In the genomic region with DNA sequence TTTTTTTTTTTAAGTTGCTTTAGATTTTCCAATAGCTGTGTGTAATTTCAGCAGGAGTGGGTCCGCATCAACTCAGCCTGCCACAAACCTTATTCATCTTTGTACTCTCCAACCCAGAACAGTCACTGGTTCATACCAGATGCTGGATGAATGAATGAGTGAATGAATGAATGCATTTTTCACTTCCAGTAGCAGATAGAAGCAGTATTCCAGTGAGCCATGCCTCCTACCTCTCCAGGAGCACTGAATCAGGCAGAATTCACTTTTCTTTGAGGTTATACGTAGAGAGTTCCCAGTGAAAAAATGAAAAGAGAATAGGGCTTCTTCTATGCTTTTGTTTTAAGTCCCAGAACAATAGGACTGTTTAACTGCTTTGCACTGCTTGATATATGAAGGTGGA, we compare ENCODE assay signal across 19 cellular contexts.
DNase-seq lines count a peak whose midpoint lies in the region; ATAC-seq and TF ChIP-seq lines count a peak whose summit lies in the region.
"Had no signal": no experiment of that assay in that cellular context is flagged by ENCODE, and none has a peak within 500 bp of the region (broad histone marks: within the 10 kb centered on the region; RNA-seq: fewer than 3 reads in every experiment).

No MANE protein-coding gene starts in this region.

- H3K36me3 Mint-ChIP-seq in H9 (ENCODE audit: insufficient read depth in 1 of 3, low read depth in 3 of 3) (peaks cover 0 to 4% (median 0%) of the 10 kb centered on the region in 3 experiments; a peak in 2 of 7 replicates), brain (no peaks in the 10 kb centered on the region)

- no peak overlapping the region for H3T11ph ChIP-seq in H9 (ENCODE audit: low read length)

- no peaks in the 10 kb centered on the region for H3K79me2 ChIP-seq in H9 (ENCODE audit: insufficient read depth, low read length)

- no peak for ATAC-seq in GM21447 (IDR thresholded peaks at IDR 0.05; ENCODE audit: unreplicated experiment)
- ATAC-seq: A549 had no signal

- no peak for DNase-seq in H9
- DNase-seq in islet precursor cell = peak; percentile 23
- DNase-seq in neuronal stem cell (ENCODE audit: low spot score) = no peak
- no peak for DNase-seq in NCI-H1417 (lab: John Stamatoyannopoulos, UW)
- no peak for DNase-seq in NCI-H146 (lab: John Stamatoyannopoulos, UW)
- DNase-seq in prostate gland (ENCODE audit: low spot score) = no peak
- DNase-seq: CD4-positive, alpha-beta memory T cell; DMS153; GOT3; NCI-H1417 treated with DMSO at 0.1 percent for 48 hours; NCI-H1930; NCI-H446; NCI-H526 treated with DMSO at 0.1 percent for 48 hours; Peyer's patch had no signal

- H3K4ac ChIP-seq in H9 (ENCODE audit: low read depth, low read length) = no peak overlapping the region; the same call in 1 of the 2 replicates
- H3K4ac ChIP-seq in neuronal stem cell (ENCODE audit: low read length) = no peak overlapping the region

- H3K23me2 ChIP-seq in H9 (ENCODE audit: insufficient read length, low read depth, low read length, poor library complexity, severe bottlenecking) = no peaks in the 10 kb centered on the region

- no peak for TF ChIP-seq CTCF in H9 (conservative IDR thresholded peaks at IDR 0.05)
- TF ChIP-seq CTCF in brain (conservative IDR thresholded peaks at IDR 0.05) = no peak
- no peak for TF ChIP-seq CTCF in prostate gland (IDR thresholded peaks at IDR 0.05)

- H2BK12ac ChIP-seq in H9 (ENCODE audit: insufficient read length, low read depth, low read length) (no peak overlapping the region), neuronal stem cell (ENCODE audit: low read length) (no peak overlapping the region)

- H4K8ac ChIP-seq in H9 (replicated peaks; ENCODE audit: insufficient read length, low read depth, low read length) (no peak overlapping the region), neuronal stem cell (ENCODE audit: low read depth, low read length) (no peak overlapping the region)

- H3K4me1 Mint-ChIP-seq in H9 (peaks cover 73 to 83% of the 10 kb centered on the region in 2 experiments), brain (peaks cover 47% of the 10 kb centered on the region)

- WGBS in H9 (ENCODE audit: extremely low coverage, insufficient read length, low lambda C conversion rate) = no CpG with 5 or more reads among the region's 2 CpGs
- WGBS in neuronal stem cell (ENCODE audit: extremely low coverage in 2 of 2, insufficient read length in 2 of 2, insufficient replicate concordance in 1 of 2), 2 donors = no CpG with 5 or more reads among the region's 2 CpGs
- 97% methylated on average over 2 of the region's 2 CpGs for WGBS in prostate gland

- H3K27ac Mint-ChIP-seq in H9 = peak overlapping the region; percentile 93 to 99 (median 95)
- peak overlapping the region in 3 of 5 experiments; percentile 66 to 94 (median 82) for H3K27ac Mint-ChIP-seq in brain

- H3K27ac ChIP-seq in H9 (ENCODE audit: insufficient read length, low read depth, low read length) (no peak overlapping the region), neuronal stem cell (replicated peaks; ENCODE audit: low read length) (peak overlapping the region; percentile 91), prostate gland (no peak overlapping the region)
- H3K27ac ChIP-seq: A549, BLaER1, Peyer's patch, SJSA1 had no signal

- no peaks in the 10 kb centered on the region for H4K20me1 ChIP-seq in H9 (ENCODE audit: control insufficient read depth, insufficient read depth, insufficient read length)
- H4K20me1 ChIP-seq: BLaER1 had no signal

- H3K9me3 ChIP-seq in H9 (ENCODE audit: control insufficient read depth, low read depth, low read length) (no peaks in the 10 kb centered on the region), neuronal stem cell (replicated peaks in 1 of 2; ENCODE audit: control insufficient read depth in 2 of 2, insufficient read depth in 1 of 2, low read depth in 1 of 2, low read length in 2 of 2) (no peaks in the 10 kb centered on the region), prostate gland (no peaks in the 10 kb centered on the region)
- H3K9me3 ChIP-seq: A549, BLaER1, Peyer's patch, SJSA1 had no signal

- intact Hi-C loops in prostate gland (cut with DNase I) = no loop called here

- no peak overlapping the region for H2BK5ac ChIP-seq in H9 (ENCODE audit: insufficient read length, low read length)
- H2BK5ac ChIP-seq in neuronal stem cell (ENCODE audit: low read length) = no peak overlapping the region

- H3K79me1 ChIP-seq in H9 (ENCODE audit: insufficient read depth, low read depth, low read length, poor library complexity, severe bottlenecking) (no peaks in the 10 kb centered on the region), neuronal stem cell (ENCODE audit: low read depth, low read length) (no peaks in the 10 kb centered on the region)

- no peaks in the 10 kb centered on the region for H3K27me3 Mint-ChIP-seq in H9 (ENCODE audit: low read depth)
- H3K27me3 Mint-ChIP-seq in brain = peaks cover 4% of the 10 kb centered on the region
- H3K27me3 Mint-ChIP-seq: CD4-positive, alpha-beta memory T cell had no signal

- H3K23ac ChIP-seq in H9 (ENCODE audit: insufficient read length, low read depth, low read length) (no peak overlapping the region), neuronal stem cell (ENCODE audit: low read depth, low read length, poor library complexity) (no peak overlapping the region)

- H3K14ac ChIP-seq in H9 (ENCODE audit: insufficient read depth, low read length) (no peak overlapping the region), neuronal stem cell (ENCODE audit: low read length) (no peak overlapping the region)

- H2BK15ac ChIP-seq in H9 (ENCODE audit: low read depth, low read length) (no peak overlapping the region), neuronal stem cell (ENCODE audit: low read length) (no peak overlapping the region)

- no peak overlapping the region for H2AK5ac ChIP-seq in H9 (ENCODE audit: insufficient read length, low read length)
- H2AK5ac ChIP-seq in neuronal stem cell (ENCODE audit: low read depth, low read length) = no peak overlapping the region

- no peak overlapping the region for H3K56ac ChIP-seq in H9 (ENCODE audit: insufficient read length, low read depth, low read length)

- H3K36me3 ChIP-seq in neuronal stem cell (replicated peaks in 1 of 2; ENCODE audit: control insufficient read depth in 2 of 2, insufficient read depth in 2 of 2, low read length in 2 of 2) = no peaks in the 10 kb centered on the region
- H3K36me3 ChIP-seq in prostate gland = no peaks in the 10 kb centered on the region
- H3K36me3 ChIP-seq: BLaER1, Peyer's patch, SJSA1 had no signal

- TF ChIP-seq POLR2A in prostate gland (IDR thresholded peaks at IDR 0.05) = no peak

- no peak overlapping the region for H3K4me2 ChIP-seq in H9 (ENCODE audit: insufficient read depth, insufficient read length, low read length)
- no peak overlapping the region for H3K4me2 ChIP-seq in neuronal stem cell (ENCODE audit: insufficient read depth, low read length, poor library complexity, severe bottlenecking)
- H3K4me2 ChIP-seq: A549, BLaER1 had no signal

- H3K9me3 Mint-ChIP-seq in H9 (no peaks in the 10 kb centered on the region; a peak in 1 of 5 replicates), brain (peaks cover 0 to 7% (median 2%) of the 10 kb centered on the region in 5 experiments)
- H3K9me3 Mint-ChIP-seq: CD4-positive, alpha-beta memory T cell had no signal

- H3K27me3 ChIP-seq in H9 (ENCODE audit: insufficient read depth, low read length) (no peaks in the 10 kb centered on the region), neuronal stem cell (ENCODE audit: control insufficient read depth in 3 of 3, insufficient read depth in 3 of 3, low read depth in 1 of 3, low read length in 3 of 3) (no peaks in the 10 kb centered on the region), prostate gland (replicated peaks; ENCODE audit: insufficient read depth) (no peaks in the 10 kb centered on the region)
- H3K27me3 ChIP-seq: BLaER1, Peyer's patch had no signal

- no peak overlapping the region for H4K5ac ChIP-seq in H9 (ENCODE audit: insufficient read length, low read depth, low read length)

- H3K18ac ChIP-seq in H9 (ENCODE audit: insufficient read length, low read depth, low read length) (no peak overlapping the region), neuronal stem cell (ENCODE audit: low read length) (no peak overlapping the region)

- H3K4me1 ChIP-seq in H9 (ENCODE audit: insufficient read depth, low read length) (peaks cover 15% of the 10 kb centered on the region; the same call in 1 of the 2 replicates), neuronal stem cell (ENCODE audit: control insufficient read depth in 2 of 2, insufficient read depth in 1 of 2, low read depth in 1 of 2, low read length in 2 of 2) (peaks cover 38 to 64% of the 10 kb centered on the region in 2 donors), prostate gland (replicated peaks) (no peaks in the 10 kb centered on the region)
- H3K4me1 ChIP-seq: A549, BLaER1, Peyer's patch, SJSA1 had no signal

- H2AFZ ChIP-seq in H9 (ENCODE audit: low read length) (no peak overlapping the region), neuronal stem cell (ENCODE audit: low read length) (peak overlapping the region; percentile 4)

- H3K9ac ChIP-seq in H9 (ENCODE audit: extremely low read depth, insufficient read length, low read length) (no peak overlapping the region), neuronal stem cell (ENCODE audit: low read depth, low read length, poor library complexity) (no peak overlapping the region)
- H3K9ac ChIP-seq: BLaER1 had no signal

- no peak overlapping the region for H2BK20ac ChIP-seq in H9 (ENCODE audit: low read depth, low read length, poor library complexity, severe bottlenecking)

- no peak overlapping the region for H4K91ac ChIP-seq in H9 (ENCODE audit: insufficient read length, low read depth, low read length)
- H4K91ac ChIP-seq in neuronal stem cell (ENCODE audit: low read depth, low read length, poor library complexity) = no peak overlapping the region

- H3K4me3 Mint-ChIP-seq in H9 = 0 out of 5 replicates have a peak overlapping the region, but pooled peaks of 1 of the 2 experiments have one; percentile 26
- peak overlapping the region in 2 of 5 experiments; percentile 5 to 67 for H3K4me3 Mint-ChIP-seq in brain
- H3K4me3 Mint-ChIP-seq: CD4-positive, alpha-beta memory T cell had no signal

- H2BK120ac ChIP-seq in H9 (ENCODE audit: low read depth, low read length, poor library complexity, severe bottlenecking) (no peak overlapping the region), neuronal stem cell (ENCODE audit: low read depth, low read length) (no peak overlapping the region)

- no peak overlapping the region for H3K4me3 ChIP-seq in neuronal stem cell (ENCODE audit: low read length in 2 of 2)
- H3K4me3 ChIP-seq in prostate gland = no peak overlapping the region
- H3K4me3 ChIP-seq: A549, BLaER1, Peyer's patch, SJSA1 had no signal
